In genomic region chr7:32318300-32319018, GRCh38 we compare ENCODE assay signal across 19 cellular contexts.
DNase-seq lines count a peak whose midpoint lies in the region; FAIRE-seq and TF ChIP-seq lines count a peak whose summit lies in the region.
"Had no signal": no experiment of that assay in that cellular context is flagged by ENCODE, and none has a peak within 500 bp of the region (broad histone marks: within the 10 kb centered on the region; RNA-seq: fewer than 3 reads in every experiment).

No MANE protein-coding gene starts in this region.

- no peaks in the 10 kb centered on the region for H4K20me1 ChIP-seq in keratinocyte (ENCODE audit: control insufficient read depth, extremely low read depth, insufficient read depth, low read length)

- H3K79me2 ChIP-seq in keratinocyte (ENCODE audit: control insufficient read depth, insufficient read depth, low read length), result no peaks in the 10 kb centered on the region

- no peak for TF ChIP-seq POLR2A in sigmoid colon (IDR thresholded peaks at IDR 0.05)

- no peaks in the 10 kb centered on the region for H3K4me1 ChIP-seq in keratinocyte (ENCODE audit: control insufficient read depth, extremely low read depth, insufficient read depth, low read length)
- H3K4me1 ChIP-seq in sigmoid colon, result peaks cover 0 to 11% (median 2%) of the 10 kb centered on the region in 4 donors
- H3K4me1 ChIP-seq in HAP-1, result no peaks in the 10 kb centered on the region

- H3K27ac ChIP-seq in coronary artery, result no peak overlapping the region
- H3K27ac ChIP-seq in keratinocyte (ENCODE audit: control insufficient read depth, insufficient read depth, low read length), result no peak overlapping the region
- no peak overlapping the region for H3K27ac ChIP-seq in sigmoid colon
- H3K27ac ChIP-seq: WERI-Rb-1 had no signal

- H3K9ac ChIP-seq in keratinocyte (ENCODE audit: control insufficient read depth, extremely low read depth, insufficient read depth, low read length), result no peak overlapping the region

- H3K9me3 ChIP-seq in keratinocyte (ENCODE audit: control insufficient read depth, low read depth, low read length) (no peaks in the 10 kb centered on the region), sigmoid colon (no peaks in the 10 kb centered on the region), HAP-1 (no peaks in the 10 kb centered on the region)

- DNase-seq in Daoy (ENCODE audit: low read depth) (peak; percentile 67), coronary artery (ENCODE audit: low spot score) (no peak), keratinocyte (ENCODE audit: low read depth, low spot score) (no peak), sigmoid colon (no peak), NCI-H524 treated with DMSO at 0.1 percent for 48 hours (lab: John Stamatoyannopoulos, UW) (no peak), HAP-1 (ENCODE audit: low spot score in 2 of 2) (no peak), D341Med (ENCODE audit: low spot score) (no peak), hepatic stellate cell (ENCODE audit: low spot score) (no peak)
- DNase-seq: activated CD8-positive, alpha-beta memory T cell treated with anti-CD3 and anti-CD28 coated beads for 24 hours; amniotic stem cell; CD8-positive, alpha-beta memory T cell; GDM1; GOT3; kidney glomerular epithelial cell; NK-92 treated with Interleukin-12 subunit alpha and Interleukin-12 subunit beta, amount 100 ng/mL, for 24 hours; stimulated activated CD4-positive, alpha-beta T cell treated with anti-CD3 and anti-CD28 coated beads, Interleukin-15, amount 100 ng/mL, for 24 hours; T-cell; WERI-Rb-1 had no signal

- no peak for FAIRE-seq in keratinocyte (lab: Jason Lieb, UNC)
- FAIRE-seq: K562 had no signal

- dilution Hi-C loops in keratinocyte (cut with MboI; ENCODE audit: extremely low pct_ligation_motif_present, low sequenced_read_pairs), result no loop called here

- H3K9me1 ChIP-seq in keratinocyte (ENCODE audit: control insufficient read depth, extremely low read depth, insufficient read depth, low read length), result no peaks in the 10 kb centered on the region

- WGBS in sigmoid colon, 2 donors, result 25 to 31% methylated on average over 37 of the region's 37 CpGs

- no peaks in the 10 kb centered on the region for H3K36me3 ChIP-seq in keratinocyte (ENCODE audit: control insufficient read depth in 2 of 2, extremely low read depth in 1 of 2, insufficient read depth in 2 of 2, low read length in 2 of 2)
- no peaks in the 10 kb centered on the region for H3K36me3 ChIP-seq in sigmoid colon
- no peaks in the 10 kb centered on the region for H3K36me3 ChIP-seq in HAP-1 (replicated peaks)
- H3K36me3 ChIP-seq: WERI-Rb-1 had no signal

- TF ChIP-seq EP300 in sigmoid colon (IDR thresholded peaks at IDR 0.05), result no peak

- H3K4me3 ChIP-seq in coronary artery (peak overlapping the region; percentile 53), keratinocyte (ENCODE audit: control insufficient read depth in 2 of 3, extremely low read depth in 1 of 3, insufficient read depth in 2 of 3, low read depth in 1 of 3, low read length in 3 of 3) (no peak overlapping the region), sigmoid colon (peak overlapping the region in 3 of 4 donors; percentile 16 to 33 (median 32)), HAP-1 (no peak overlapping the region)
- H3K4me3 ChIP-seq: K562 had no signal

- in situ Hi-C loops in HAP-1 (cut with MboI; ENCODE audit: low sequenced_read_pairs), result no loop called here

- TF ChIP-seq CTCF in coronary artery (IDR thresholded peaks at IDR 0.05) (no peak), keratinocyte (optimal IDR thresholded peaks at IDR 0.05 in 1 of 3, IDR thresholded peaks at IDR 0.05 in 1 of 3, conservative IDR thresholded peaks at IDR 0.05 in 1 of 3; ENCODE audit: extremely low read depth in 1 of 3, insufficient read depth in 2 of 3, low read length in 3 of 3) (no peak), sigmoid colon (IDR thresholded peaks at IDR 0.05) (no peak)

- intact Hi-C loops in sigmoid colon (cut with DNase I), result no loop called here

- peak overlapping the region; percentile 25 for H3K4me2 ChIP-seq in keratinocyte (ENCODE audit: control insufficient read depth, extremely low read depth, insufficient read depth, low read depth, low read length)

- H3K27me3 ChIP-seq in keratinocyte (ENCODE audit: control insufficient read depth, extremely low read depth, insufficient read depth, low read length), result peaks cover 9% of the 10 kb centered on the region
- peaks cover 0 to 14% (median 0%) of the 10 kb centered on the region in 3 donors for H3K27me3 ChIP-seq in sigmoid colon
- H3K27me3 ChIP-seq in HAP-1 (ENCODE audit: low read depth), result 0 out of 2 replicates have a peak, but pooled peaks cover 8% of the 10 kb centered on the region

- no peak overlapping the region for H2AFZ ChIP-seq in keratinocyte (ENCODE audit: control insufficient read depth, low read length)

Comparison
In these comparisons a context has a peak if more than half of its experiments do, and no peak if none do; other contexts are left out.
1. H3K4me3 ChIP-seq: peak in coronary artery (single experiment) and sigmoid colon (3 of 4); none in keratinocyte (0 of 3) and HAP-1 (single experiment).